1 cellular context compared by ENCODE assay signal in the genomic region with DNA sequence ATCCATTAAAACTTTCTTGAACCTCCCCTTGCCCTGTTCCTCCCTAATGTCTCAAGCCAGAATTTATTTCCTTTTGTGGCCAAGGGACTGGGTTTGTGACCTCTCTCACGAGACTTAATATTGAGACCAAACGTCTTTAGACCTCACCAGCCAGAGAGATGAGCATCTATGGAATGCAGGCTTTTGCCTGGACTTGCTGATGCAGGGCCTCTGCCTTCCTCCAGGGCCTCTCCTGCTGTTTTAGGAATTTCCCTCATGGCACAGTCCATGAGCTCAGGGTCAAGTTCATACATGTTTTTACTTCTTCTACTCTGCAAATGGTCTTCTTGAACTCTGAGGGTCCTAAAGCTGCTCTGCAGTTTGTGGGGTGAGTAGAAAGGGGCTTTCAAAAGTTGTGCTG.
TF ChIP-seq lines count a peak whose summit lies in the region.

No MANE protein-coding gene starts in this region.

TF ChIP-seq in A549, 52 proteins besides CTCF, POLR2A, EP300 and RAD21:
- TF ChIP-seq NPAS2 (CRISPR knock-in tag; IDR thresholded peaks at IDR 0.05; ENCODE audit: borderline replicate concordance) = no peak
- no peak for TF ChIP-seq FOSB (CRISPR knock-in tag; IDR thresholded peaks at IDR 0.05)
- TF ChIP-seq BHLHE40 (IDR thresholded peaks at IDR 0.05; ENCODE audit: low read depth, low read length) = no peak
- TF ChIP-seq TP53 (CRISPR knock-in tag; IDR thresholded peaks at IDR 0.05) = no peak
- TF ChIP-seq RNF2 (IDR thresholded peaks at IDR 0.05; ENCODE audit: borderline replicate concordance, low read depth) = no peak
- no peak for TF ChIP-seq ZFP36 (IDR thresholded peaks at IDR 0.05; ENCODE audit: borderline replicate concordance, partially characterized antibody)
- TF ChIP-seq, protein P1, sequence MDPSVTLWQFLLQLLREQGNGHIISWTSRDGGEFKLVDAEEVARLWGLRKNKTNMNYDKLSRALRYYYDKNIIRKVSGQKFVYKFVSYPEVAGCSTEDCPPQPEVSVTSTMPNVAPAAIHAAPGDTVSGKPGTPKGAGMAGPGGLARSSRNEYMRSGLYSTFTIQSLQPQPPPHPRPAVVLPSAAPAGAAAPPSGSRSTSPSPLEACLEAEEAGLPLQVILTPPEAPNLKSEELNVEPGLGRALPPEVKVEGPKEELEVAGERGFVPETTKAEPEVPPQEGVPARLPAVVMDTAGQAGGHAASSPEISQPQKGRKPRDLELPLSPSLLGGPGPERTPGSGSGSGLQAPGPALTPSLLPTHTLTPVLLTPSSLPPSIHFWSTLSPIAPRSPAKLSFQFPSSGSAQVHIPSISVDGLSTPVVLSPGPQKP (IDR thresholded peaks at IDR 0.05; ENCODE audit: low read depth, low read length) = no peak
- no peak for TF ChIP-seq ZSCAN20 (CRISPR knock-in tag; IDR thresholded peaks at IDR 0.05)
- TF ChIP-seq JUNB (IDR thresholded peaks at IDR 0.05) = no peak
- no peak for TF ChIP-seq HDAC2 (IDR thresholded peaks at IDR 0.05)
